In the genomic region with DNA sequence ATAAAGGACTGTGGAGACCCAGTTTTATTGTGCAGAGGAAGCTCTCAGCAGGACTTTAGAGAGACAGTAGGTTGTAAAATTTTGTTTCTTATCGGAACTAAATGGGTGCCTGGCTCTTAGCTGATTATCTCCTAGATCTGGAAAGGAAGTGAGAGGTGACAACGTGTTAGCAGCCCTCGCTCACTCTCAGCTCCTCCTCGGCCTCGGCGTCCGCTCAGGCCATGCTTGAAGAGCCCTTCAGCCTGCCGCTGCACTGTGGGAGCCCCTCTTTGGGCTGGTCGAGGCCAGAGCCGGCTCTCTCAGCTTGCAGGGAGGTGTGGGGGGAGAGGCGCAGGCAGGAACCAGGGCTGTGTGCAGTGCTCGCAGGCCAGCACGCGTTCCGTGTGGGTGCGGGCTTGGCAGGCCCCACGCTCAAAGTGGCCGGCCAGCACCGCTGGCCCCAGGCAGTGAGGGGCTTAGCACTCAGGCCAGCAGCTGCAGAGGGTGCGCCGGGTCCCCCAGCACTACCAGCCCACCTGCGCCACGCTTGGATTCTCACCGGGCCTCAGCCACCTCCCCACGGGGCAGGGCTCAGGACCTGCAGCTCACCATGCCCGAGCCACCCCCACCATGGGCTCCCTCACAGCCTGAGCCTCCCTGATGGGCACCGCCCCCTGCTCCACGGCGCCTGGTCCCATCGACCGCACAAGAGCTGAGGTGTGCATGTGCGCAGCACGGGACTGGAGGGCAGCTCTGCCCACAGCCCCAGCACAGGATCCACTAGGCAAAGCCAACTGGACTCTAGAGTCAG, we compare ENCODE assay signal across 1 cellular context.
TF ChIP-seq lines count a peak whose summit lies in the region.

No MANE protein-coding gene starts in this region.

TF ChIP-seq in HEK293, 187 proteins besides CTCF, POLR2A, EP300 and RAD21 (continued from another document):
- TF ChIP-seq, protein P1, sequence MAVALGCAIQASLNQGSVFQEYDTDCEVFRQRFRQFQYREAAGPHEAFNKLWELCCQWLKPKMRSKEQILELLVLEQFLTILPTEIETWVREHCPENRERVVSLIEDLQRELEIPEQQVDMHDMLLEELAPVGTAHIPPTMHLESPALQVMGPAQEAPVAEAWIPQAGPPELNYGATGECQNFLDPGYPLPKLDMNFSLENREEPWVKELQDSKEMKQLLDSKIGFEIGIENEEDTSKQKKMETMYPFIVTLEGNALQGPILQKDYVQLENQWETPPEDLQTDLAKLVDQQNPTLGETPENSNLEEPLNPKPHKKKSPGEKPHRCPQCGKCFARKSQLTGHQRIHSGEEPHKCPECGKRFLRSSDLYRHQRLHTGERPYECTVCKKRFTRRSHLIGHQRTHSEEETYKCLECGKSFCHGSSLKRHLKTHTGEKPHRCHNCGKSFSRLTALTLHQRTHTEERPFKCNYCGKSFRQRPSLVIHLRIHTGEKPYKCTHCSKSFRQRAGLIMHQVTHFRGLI (tag by site-specific recombination; IDR thresholded peaks at IDR 0.05), result peak; percentile 55; the same call in 1 of the 2 replicates
